Comparison of ENCODE assay signal across 8 cellular contexts in genomic region chr2:53970898-53971681, GRCh38.
DNase-seq lines count a peak whose midpoint lies in the region; ATAC-seq, FAIRE-seq and TF ChIP-seq lines count a peak whose summit lies in the region.

Gene PSME4, minus strand, starts transcription at chr2:53970993. Its CDS starts 209 bp downstream, at chr2:53970784.

- H3K27ac ChIP-seq in OCI-LY3 (ENCODE audit: low read length) = peak within 1 kb of the TSS; percentile 44

- DNase-seq in D721Med (ENCODE audit: insufficient read length, low spot score) = peak; percentile 83
- peak; percentile 94 for DNase-seq in HuH-7 (ENCODE audit: low spot score)
- DNase-seq in activated T-cell treated with anti-CD3 and anti-CD28 coated beads for 24 hours (ENCODE audit: low read depth) = peak; percentile 93
- DNase-seq in epithelial cell of esophagus (ENCODE audit: low read depth) = peak; percentile 94
- DNase-seq in middle frontal gyrus (ENCODE audit: extremely low spot score, low spot score) = peak; percentile 79
- DNase-seq in stimulated activated CD8-positive, alpha-beta memory T cell treated with anti-CD3 and anti-CD28 coated beads, Interleukin-2, amount 100 ng/mL, for 1 hour (ENCODE audit: low read depth in 2 of 2) = peak; percentile 93

- H3K36me3 ChIP-seq in OCI-LY3 (replicated peaks; ENCODE audit: low read depth, low read length) = peaks cover 6% of the 10 kb centered on the region

- TF ChIP-seq CTCF in D721Med (IDR thresholded peaks at IDR 0.05; ENCODE audit: insufficient read depth, missing control alignments) = no peak
- TF ChIP-seq CTCF in OCI-LY3 (IDR thresholded peaks at IDR 0.05; ENCODE audit: low read depth, low read length) = no peak
- no peak for TF ChIP-seq CTCF in epithelial cell of esophagus (IDR thresholded peaks at IDR 0.05; ENCODE audit: insufficient read depth, low read depth, low read length, missing control alignments)

- peaks cover 30% of the 10 kb centered on the region for H4K20me1 ChIP-seq in OCI-LY3 (ENCODE audit: insufficient read depth, low read length)

- peak within 1 kb of the TSS; percentile 97 for H3K4me3 ChIP-seq in OCI-LY3 (ENCODE audit: low read length)
- H3K4me3 ChIP-seq in epithelial cell of esophagus (ENCODE audit: low read length) = peak within 1 kb of the TSS; percentile 97

- peak within 1 kb of the TSS; percentile 19; the same call in 1 of the 2 replicates for H2AFZ ChIP-seq in OCI-LY3 (ENCODE audit: low read depth, low read length)

- no peak for FAIRE-seq in D721Med (lab: Jason Lieb, UNC)

- peaks cover 53% of the 10 kb centered on the region for H3K79me2 ChIP-seq in OCI-LY3 (ENCODE audit: low read length)

- peaks cover 18% of the 10 kb centered on the region for H3K4me1 ChIP-seq in OCI-LY3 (ENCODE audit: low read length)

- no peaks in the 10 kb centered on the region for H3K9me3 ChIP-seq in OCI-LY3 (ENCODE audit: insufficient read depth, low read length)

- H3K9ac ChIP-seq in OCI-LY3 (ENCODE audit: low read length) = peak within 1 kb of the TSS; percentile 80

- peak within 1 kb of the TSS; percentile 100 for H3K4me2 ChIP-seq in OCI-LY3 (ENCODE audit: low read length)

- ATAC-seq in GM21515 (IDR thresholded peaks at IDR 0.05; ENCODE audit: unreplicated experiment) = peak; percentile 89

- no peaks in the 10 kb centered on the region for H3K27me3 ChIP-seq in OCI-LY3 (ENCODE audit: low read depth, low read length)

Comparison
In these comparisons a context has a peak if more than half of its experiments do, and no peak if none do; other contexts are left out.
1. Peak in every context shown above with its lines: DNase-seq, ATAC-seq, H3K4me3 ChIP-seq and H3K27ac ChIP-seq.